Comparison of ENCODE assay signal across 25 cellular contexts in the genomic region with DNA sequence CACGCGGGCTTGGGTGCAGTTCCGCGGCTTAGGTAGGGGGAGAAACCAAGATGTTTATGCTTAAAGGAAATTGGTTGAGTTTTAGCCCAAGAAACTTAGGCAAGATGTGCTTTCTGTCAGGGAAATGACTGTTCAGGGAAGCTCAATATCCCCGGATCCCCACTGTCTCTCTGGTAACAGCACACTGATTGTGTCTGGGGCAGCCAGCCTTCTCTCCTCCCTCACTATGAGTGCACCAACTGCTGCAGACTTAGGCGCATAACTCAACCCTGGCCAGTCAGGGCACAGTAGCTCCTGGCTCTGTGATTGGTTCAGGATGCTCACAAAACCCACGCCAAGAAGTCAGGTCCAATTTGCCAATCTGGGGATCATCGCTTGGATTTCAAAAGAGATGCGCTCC. TPM values are rescaled to one million over a fixed set of nuclear protein-coding genes. Genes with fewer than 3 reads are reported as not detected.
"Had no signal": no experiment of that assay in that cellular context is flagged by ENCODE, and none has a peak within 500 bp of the region (broad histone marks: within the 10 kb centered on the region; RNA-seq: fewer than 3 reads in every experiment).

No MANE protein-coding gene starts in this region.

- H3K27ac Mint-ChIP-seq: activated CD8-positive, alpha-beta T cell treated with anti-CD3 and anti-CD28 coated beads for 36 hours; activated naive CD4-positive, alpha-beta T cell treated with anti-CD3 and anti-CD28 coated beads, Interleukin-2, amount 50 U/mL, for 72 hours; brain had no signal

- H3K36me3 Mint-ChIP-seq: activated naive CD4-positive, alpha-beta T cell treated with anti-CD3 and anti-CD28 coated beads, Interleukin-2, amount 50 U/mL, for 72 hours; brain had no signal

- H3K36me3 ChIP-seq: WERI-Rb-1 had no signal

- H3K9me3 Mint-ChIP-seq: activated CD8-positive, alpha-beta T cell treated with anti-CD3 and anti-CD28 coated beads for 36 hours; central memory CD8-positive, alpha-beta T cell had no signal

- H3K27me3 Mint-ChIP-seq: activated CD8-positive, alpha-beta T cell treated with anti-CD3 and anti-CD28 coated beads for 36 hours had no signal

- H3K4me3 ChIP-seq: SK-N-MC had no signal

- H3K4me3 Mint-ChIP-seq: activated CD8-positive, alpha-beta T cell treated with anti-CD3 and anti-CD28 coated beads for 36 hours; brain; central memory CD8-positive, alpha-beta T cell had no signal

- ATAC-seq: activated CD4-positive, CD25-positive, alpha-beta regulatory T cell treated with anti-CD3 and anti-CD28 coated beads, Interleukin-2, amount 50 U/mL, for 24 hours; activated CD8-positive, alpha-beta T cell treated with anti-CD3 and anti-CD28 coated beads for 36 hours; activated naive CD4-positive, alpha-beta T cell treated with anti-CD3 and anti-CD28 coated beads, Interleukin-2, amount 50 U/mL, for 72 hours; Panc1; Right ventricle myocardium inferior had no signal

- H3K27ac ChIP-seq: SK-N-MC, WERI-Rb-1 had no signal

- FAIRE-seq: astrocyte had no signal

- H3K4me1 Mint-ChIP-seq: central memory CD8-positive, alpha-beta T cell had no signal

- DNase-seq: activated CD4-positive, alpha-beta T cell treated with anti-CD3 and anti-CD28 coated beads for 4 hours; activated CD8-positive, alpha-beta memory T cell treated with anti-CD3 and anti-CD28 coated beads, Interleukin-2, amount 50 U/mL, for 4 hours; activated CD8-positive, alpha-beta T cell treated with anti-CD3 and anti-CD28 coated beads for 36 hours; amygdala; Kasumi-1; NCI-H1105 treated with DMSO at 0.1 percent for 48 hours; NCI-H1436 treated with DMSO at 0.1 percent for 48 hours; NCI-H187; NCI-H2081; NCI-H510A treated with DMSO at 0.1 percent for 48 hours; NCI-H69; NK-92 treated with Interleukin-12 subunit alpha and Interleukin-12 subunit beta, amount 100 ng/mL, for 24 hours; OCI-M1; RPMI8226; T-helper 1 cell; WERI-Rb-1 had no signal

RNA-seq across cellular contexts. Expression of gene CACNA2D3, which starts 42.6 kb away (rescaled TPM):
- total RNA-seq: activated CD8-positive, alpha-beta T cell treated with anti-CD3 and anti-CD28 coated beads for 36 hours; activated naive CD4-positive, alpha-beta T cell treated with anti-CD3 and anti-CD28 coated beads, Interleukin-2, amount 50 U/mL, for 72 hours; T-helper 2 cell treated with Interferon-gamma antibody and Interleukin-4, amounts not matched to agents 100 ng/mL and 5 ng/mL, for 36 hours had no signal
